In the genomic region with DNA sequence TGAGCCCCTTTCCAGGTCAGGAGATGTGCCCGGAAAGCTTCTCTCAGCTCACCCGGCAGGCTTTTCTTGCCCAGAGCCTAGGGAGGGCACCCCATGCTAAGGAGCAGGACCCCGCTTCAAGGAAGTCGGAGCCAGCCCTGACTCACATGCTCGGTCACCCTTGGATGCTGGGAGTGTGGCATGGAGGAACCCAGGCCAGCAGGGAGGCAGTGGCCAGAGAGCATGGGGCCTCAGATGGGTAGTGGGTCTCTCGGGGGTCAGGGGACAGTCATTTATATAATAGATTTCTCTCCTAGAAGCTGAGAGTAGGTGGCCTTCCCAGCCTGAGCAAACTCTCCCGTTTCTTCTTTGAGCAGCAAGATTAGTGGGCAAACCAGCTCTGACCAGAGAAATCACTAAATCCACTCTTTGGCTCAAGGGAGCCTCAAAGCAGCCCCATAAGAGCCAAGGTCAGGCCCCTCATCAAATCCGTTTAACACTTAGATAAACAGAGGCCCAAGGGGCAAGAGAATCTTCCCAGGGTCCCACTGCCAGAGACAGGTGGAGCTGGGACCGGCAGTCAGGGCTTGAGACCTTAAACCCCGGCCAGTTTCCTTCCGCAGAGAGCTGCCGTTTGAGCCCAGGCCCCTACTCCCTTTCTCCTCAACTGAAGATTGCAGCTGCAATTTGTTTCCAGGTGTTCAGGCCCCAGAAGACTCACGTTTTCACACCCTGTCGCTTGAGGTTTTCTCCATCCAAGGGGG, we compare ENCODE assay signal across 19 cellular contexts.
"Had no signal": no experiment of that assay in that cellular context is flagged by ENCODE, and none has a peak within 500 bp of the region (broad histone marks: within the 10 kb centered on the region; RNA-seq: fewer than 3 reads in every experiment).

No MANE protein-coding gene starts in this region.

- H3K4me3 Mint-ChIP-seq: activated B cell treated with CpG ODN at 0.5 μM for 24 hours; activated naive CD4-positive, alpha-beta T cell treated with anti-CD3 and anti-CD28 coated beads for 36 hours; activated naive CD8-positive, alpha-beta T cell treated with anti-CD3 and anti-CD28 coated beads, Interleukin-2, amount 50 U/mL, for 24 hours; memory B cell; natural killer cell treated with Interleukin-12 subunit alpha and Interleukin-12 subunit beta and Interleukin-15 and Interleukin-18, amount 100 ng/mL, for 72 hours; stimulated activated naive CD8-positive, alpha-beta T cell treated with anti-CD3 and anti-CD28 coated beads, Interleukin-15, amount 100 ng/mL, for 72 hours; type B pancreatic cell had no signal

- H3K27ac ChIP-seq: ascending aorta, dorsolateral prefrontal cortex, left ventricle myocardium inferior, psoas muscle, right lobe of liver had no signal

- H3K4me3 ChIP-seq: ascending aorta, dorsolateral prefrontal cortex, left ventricle myocardium inferior, psoas muscle, right lobe of liver had no signal

- H3K27me3 ChIP-seq: ascending aorta, right lobe of liver had no signal

- H3K9me3 ChIP-seq: ascending aorta, left ventricle myocardium inferior, psoas muscle, right lobe of liver had no signal

- H3K4me1 ChIP-seq: ascending aorta, left ventricle myocardium inferior, psoas muscle, right lobe of liver had no signal

- H3K27me3 Mint-ChIP-seq: activated B cell treated with CpG ODN at 0.5 μM for 24 hours; activated naive CD8-positive, alpha-beta T cell treated with anti-CD3 and anti-CD28 coated beads, Interleukin-2, amount 50 U/mL, for 24 hours; stimulated activated naive CD8-positive, alpha-beta T cell treated with anti-CD3 and anti-CD28 coated beads, Interleukin-15, amount 100 ng/mL, for 72 hours had no signal

- H3K36me3 Mint-ChIP-seq: memory B cell; natural killer cell treated with Interleukin-12 subunit alpha and Interleukin-12 subunit beta and Interleukin-15 and Interleukin-18, amount 100 ng/mL, for 72 hours; type B pancreatic cell had no signal

- DNase-seq: activated B cell treated with CpG ODN at 0.5 μM for 24 hours; activated CD4-positive, alpha-beta T cell treated with anti-CD3 and anti-CD28 coated beads for 48 hours; activated naive CD4-positive, alpha-beta T cell treated with anti-CD3 and anti-CD28 coated beads for 36 hours; activated naive CD8-positive, alpha-beta T cell treated with anti-CD3 and anti-CD28 coated beads, Interleukin-2, amount 50 U/mL, for 24 hours; hippocampal formation; left ventricle myocardium inferior; occipital lobe; T-helper 2 cell had no signal

- H3K27ac Mint-ChIP-seq: activated B cell treated with CpG ODN at 0.5 μM for 24 hours; activated naive CD4-positive, alpha-beta T cell treated with anti-CD3 and anti-CD28 coated beads for 36 hours; activated naive CD8-positive, alpha-beta T cell treated with anti-CD3 and anti-CD28 coated beads, Interleukin-2, amount 50 U/mL, for 24 hours; memory B cell; natural killer cell treated with Interleukin-12 subunit alpha and Interleukin-12 subunit beta and Interleukin-15 and Interleukin-18, amount 100 ng/mL, for 72 hours; stimulated activated naive CD8-positive, alpha-beta T cell treated with anti-CD3 and anti-CD28 coated beads, Interleukin-15, amount 100 ng/mL, for 72 hours; type B pancreatic cell had no signal

- H3K9me3 Mint-ChIP-seq: activated B cell treated with CpG ODN at 0.5 μM for 24 hours; activated naive CD4-positive, alpha-beta T cell treated with anti-CD3 and anti-CD28 coated beads for 36 hours; activated naive CD8-positive, alpha-beta T cell treated with anti-CD3 and anti-CD28 coated beads, Interleukin-2, amount 50 U/mL, for 24 hours; natural killer cell treated with Interleukin-12 subunit alpha and Interleukin-12 subunit beta and Interleukin-15 and Interleukin-18, amount 100 ng/mL, for 72 hours; stimulated activated naive CD8-positive, alpha-beta T cell treated with anti-CD3 and anti-CD28 coated beads, Interleukin-15, amount 100 ng/mL, for 72 hours; type B pancreatic cell had no signal

- H3K36me3 ChIP-seq: ascending aorta, left ventricle myocardium inferior, right lobe of liver had no signal

- ATAC-seq: activated naive CD8-positive, alpha-beta T cell treated with anti-CD3 and anti-CD28 coated beads, Interleukin-2, amount 50 U/mL, for 24 hours; natural killer cell treated with Interleukin-12 subunit alpha and Interleukin-12 subunit beta and Interleukin-15 and Interleukin-18, amount 100 ng/mL, for 72 hours; right lobe of liver; stimulated activated naive CD8-positive, alpha-beta T cell treated with anti-CD3 and anti-CD28 coated beads, Interleukin-15, amount 100 ng/mL, for 72 hours had no signal

- H3K4me1 Mint-ChIP-seq: activated B cell treated with CpG ODN at 0.5 μM for 24 hours; activated naive CD8-positive, alpha-beta T cell treated with anti-CD3 and anti-CD28 coated beads, Interleukin-2, amount 50 U/mL, for 24 hours; memory B cell; stimulated activated naive CD8-positive, alpha-beta T cell treated with anti-CD3 and anti-CD28 coated beads, Interleukin-15, amount 100 ng/mL, for 72 hours had no signal

- FAIRE-seq: bronchial epithelial cell, endometrium, TTC549 had no signal
